Comparison of ENCODE assay signal across 8 cellular contexts in genomic region chr17:4949321-4950074, GRCh38. TPM values are rescaled to one million over a fixed set of nuclear protein-coding genes. Genes with fewer than 3 reads are reported as not detected.
DNase-seq lines count a peak whose midpoint lies in the region; ATAC-seq, FAIRE-seq and TF ChIP-seq lines count a peak whose summit lies in the region.

No MANE protein-coding gene starts in this region.

- H3K36me3 ChIP-seq in bronchial epithelial cell (ENCODE audit: control insufficient read depth, insufficient read depth, low read length), result peaks cover 7% of the 10 kb centered on the region

- H3K4me3 ChIP-seq in WI38 (ENCODE audit: low read depth, low read length) (peak overlapping the region; percentile 93), bronchial epithelial cell (ENCODE audit: low read depth, low read length) (peak overlapping the region; percentile 99)

- ATAC-seq in GM21576 (IDR thresholded peaks at IDR 0.05; ENCODE audit: unreplicated experiment), result peak; percentile 26
- no peak for ATAC-seq in HG03469 (IDR thresholded peaks at IDR 0.05; ENCODE audit: unreplicated experiment)

- no peak for FAIRE-seq in bronchial epithelial cell (lab: Jason Lieb, UNC)

- peak; percentile 53 for DNase-seq in DMS79 (lab: John Stamatoyannopoulos, UW)
- DNase-seq in M059J (ENCODE audit: low read depth), result peak; percentile 74
- peak; percentile 58 for DNase-seq in bronchial epithelial cell (ENCODE audit: low read depth)
- DNase-seq in inferior parietal cortex (ENCODE audit: extremely low spot score), result peak; percentile 39
- peak; percentile 57 to 61 for DNase-seq in stimulated activated CD4-positive, alpha-beta T cell treated with anti-CD3 and anti-CD28 coated beads, Interleukin-15, amount 100 ng/mL, for 1 hour (ENCODE audit: low read depth in 1 of 2, low spot score in 1 of 2)

- H3K27me3 ChIP-seq in bronchial epithelial cell (ENCODE audit: control insufficient read depth, insufficient read depth, low read length), result no peaks in the 10 kb centered on the region

- TF ChIP-seq CTCF in WI38 (IDR thresholded peaks at IDR 0.05; ENCODE audit: low read depth, low read length) (no peak), bronchial epithelial cell (IDR thresholded peaks at IDR 0.05; ENCODE audit: insufficient read depth, low read length, severe bottlenecking) (no peak)

RNA-seq across cellular contexts. Expression of gene PFN1, which starts 1.2 kb away (rescaled TPM):
- total RNA-seq in M059J (2014; rRNA removed; shearing (Covaris generic)), result 1,238 and 1,483 TPM in 2 replicates
- total RNA-seq in bronchial epithelial cell, result 440 and 907 TPM in 2 replicates

RNA-seq across cellular contexts. Expression of gene ENO3, which starts 1.4 kb away (rescaled TPM):
- total RNA-seq in M059J (2014; rRNA removed; shearing (Covaris generic)), result 0.27 and 1.1 TPM in 2 replicates
- 0.51 and 1.8 TPM in 2 replicates for total RNA-seq in bronchial epithelial cell

RNA-seq across cellular contexts. Expression of gene RNF167, which starts 9.4 kb away (rescaled TPM):
- total RNA-seq in M059J (2014; rRNA removed; shearing (Covaris generic)), result 27.8 and 30.5 TPM in 2 replicates
- total RNA-seq in bronchial epithelial cell, result 15.8 and 26.0 TPM in 2 replicates

RNA-seq across cellular contexts. Expression of gene SLC25A11, which starts 9.7 kb away (rescaled TPM):
- total RNA-seq in M059J (2014; rRNA removed; shearing (Covaris generic)), result 87.0 and 103 TPM in 2 replicates
- 51.6 and 71.8 TPM in 2 replicates for total RNA-seq in bronchial epithelial cell

RNA-seq across cellular contexts. Expression of gene GP1BA, which starts 17.4 kb away (rescaled TPM):
- total RNA-seq in M059J (2014; rRNA removed; shearing (Covaris generic)), result 0.05 TPM in 1 of 2 replicates, not detected in the other
- total RNA-seq in bronchial epithelial cell, result not detected in 2 replicates
